ENCODE assay signal across 15 cellular contexts in the genomic region with DNA sequence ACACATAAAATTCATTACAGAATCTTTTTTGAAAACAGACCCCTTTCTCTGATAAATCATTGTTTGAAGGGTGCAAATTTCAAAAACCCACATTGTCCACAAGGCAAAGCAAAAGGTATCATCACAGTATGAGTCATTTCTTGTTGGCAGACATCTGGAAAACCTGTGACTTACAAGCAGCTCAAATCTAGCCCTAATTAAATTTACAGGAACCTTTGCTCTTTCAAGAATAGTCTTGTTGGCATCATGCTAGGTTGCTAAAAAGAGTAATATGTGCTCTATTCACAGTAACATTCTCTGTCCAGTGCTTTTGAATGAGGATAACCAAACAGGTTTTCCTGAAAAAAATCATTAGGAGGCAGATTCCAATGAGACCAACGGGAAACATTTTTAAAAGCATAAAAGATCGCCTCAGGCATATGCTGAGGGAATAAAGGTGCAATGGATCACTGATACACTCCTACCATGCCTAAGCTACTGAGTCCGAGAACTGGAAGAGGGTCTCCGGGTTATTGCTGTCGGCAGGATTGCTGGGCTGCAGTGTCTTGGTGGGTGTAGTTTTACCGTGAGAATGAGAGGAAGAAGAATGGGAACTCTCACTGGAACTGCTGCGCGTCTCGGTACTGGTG. TPM values are rescaled to one million over a fixed set of nuclear protein-coding genes. Genes with fewer than 3 reads are reported as not detected.
DNase-seq lines count a peak whose midpoint lies in the region; ATAC-seq and TF ChIP-seq lines count a peak whose summit lies in the region.
"Had no signal": no experiment of that assay in that cellular context is flagged by ENCODE, and none has a peak within 500 bp of the region (broad histone marks: within the 10 kb centered on the region; RNA-seq: fewer than 3 reads in every experiment).

No MANE protein-coding gene starts in this region.

- ATAC-seq in left lobe of liver, result no peak
- ATAC-seq: Panc1 had no signal

- peaks cover 9% of the 10 kb centered on the region for H3K36me3 Mint-ChIP-seq in MCF 10A (ENCODE audit: insufficient read depth, unreplicated experiment)

- H3K27ac ChIP-seq in breast epithelium (peak overlapping the region in 1 of 2 donors; percentile 77), skeletal muscle tissue (ENCODE audit: low read depth, low read length) (peak overlapping the region; percentile 70)
- H3K27ac ChIP-seq: HL-60, pancreas, tibial nerve had no signal

- intact Hi-C loops in MCF 10A (cut with micrococcal nuclease), result no loop called here
- intact Hi-C loops in breast epithelium (cut with DNase I; ENCODE audit: low total_unique reads), result no loop called here

- H3K4me3 ChIP-seq in breast epithelium, result no peak overlapping the region
- no peak overlapping the region for H3K4me3 ChIP-seq in skeletal muscle tissue (ENCODE audit: low read length in 3 of 3)
- H3K4me3 ChIP-seq: pancreas, tibial nerve had no signal

- peaks cover 14% of the 10 kb centered on the region for H3K4me1 Mint-ChIP-seq in MCF 10A (ENCODE audit: insufficient read depth, unreplicated experiment)

- BruUV-seq in MCF 10A (replicated peaks; lab: Mats Ljungman, UMichigan), result no TSS peak

- H3K9me3 Mint-ChIP-seq in MCF 10A (ENCODE audit: unreplicated experiment), result no peaks in the 10 kb centered on the region

- TF ChIP-seq CTCF in MCF 10A (IDR thresholded peaks at IDR 0.05; ENCODE audit: unreplicated experiment) (no peak), breast epithelium (IDR thresholded peaks at IDR 0.05) (no peak)

- no peaks in the 10 kb centered on the region for H3K9me3 ChIP-seq in breast epithelium
- H3K9me3 ChIP-seq in skeletal muscle tissue (ENCODE audit: control insufficient read depth in 3 of 3, low read length in 3 of 3), result no peaks in the 10 kb centered on the region
- H3K9me3 ChIP-seq: pancreas, tibial nerve had no signal

- no peak for TF ChIP-seq POLR2A in breast epithelium (IDR thresholded peaks at IDR 0.05)

- no peaks in the 10 kb centered on the region for H3K4me1 ChIP-seq in breast epithelium
- H3K4me1 ChIP-seq in skeletal muscle tissue (ENCODE audit: control insufficient read depth in 3 of 3, insufficient read depth in 3 of 3, low read length in 3 of 3), result peaks cover 6 to 7% (median 6%) of the 10 kb centered on the region in 3 donors
- H3K4me1 ChIP-seq: pancreas had no signal

- H3K4me3 Mint-ChIP-seq in MCF 10A (ENCODE audit: unreplicated experiment), result peak overlapping the region; percentile 33

- no peaks in the 10 kb centered on the region for H3K27me3 Mint-ChIP-seq in MCF 10A (ENCODE audit: insufficient read depth, unreplicated experiment)

- H3K36me3 ChIP-seq in breast epithelium, result no peaks in the 10 kb centered on the region
- peaks cover 0 to 14% (median 13%) of the 10 kb centered on the region in 3 donors for H3K36me3 ChIP-seq in skeletal muscle tissue (ENCODE audit: control insufficient read depth in 3 of 3, insufficient read depth in 3 of 3, low read length in 3 of 3)
- H3K36me3 ChIP-seq: pancreas had no signal

- H3K9ac ChIP-seq in skeletal muscle tissue (ENCODE audit: low read depth in 1 of 3, low read length in 3 of 3), result peak overlapping the region in 1 of 3 donors; percentile 16

- H3K27me3 ChIP-seq in breast epithelium (no peaks in the 10 kb centered on the region), skeletal muscle tissue (ENCODE audit: control insufficient read depth in 3 of 3, insufficient read depth in 3 of 3, low read length in 3 of 3) (no peaks in the 10 kb centered on the region)
- H3K27me3 ChIP-seq: pancreas, tibial nerve had no signal

- DNase-seq in MCF 10A (ENCODE audit: unreplicated experiment) (peak; percentile 84), breast epithelium (ENCODE audit: low spot score in 2 of 2) (no peak), RPMI7951 (ENCODE audit: low read depth) (peak; percentile 70), fibroblast of peridontal ligament (ENCODE audit: extremely low read depth) (peak; percentile 49), left lobe of liver (ENCODE audit: low spot score) (no peak), HEK293T (ENCODE audit: extremely low spot score) (no peak), RPMI8226 (no peak)
- DNase-seq: activated CD4-positive, CD25-positive, alpha-beta regulatory T cell treated with anti-CD3 and anti-CD28 coated beads, Interleukin-2, amount 50 U/mL, for 72 hours; effector CD8-positive, alpha-beta T cell; NCI-H1694; pancreas had no signal

- H3K27ac Mint-ChIP-seq in MCF 10A (ENCODE audit: low read depth, unreplicated experiment), result peak overlapping the region; percentile 85

- POLR2A ChIA-PET in MCF 10A (lab: Yijun Ruan, JAX), result interaction anchor here (0.6 to 2.1 kb wide), 9 partner anchors 11 to 543 kb away, joined by 3 to 16 read pairs (median 3); partner anchors contain the start of gene RPS6KA5
- POLR2A ChIA-PET in HEK293T (lab: Yijun Ruan, JAX), result no interaction called here

- CTCF ChIA-PET in MCF 10A (lab: Yijun Ruan, JAX), result interaction anchor here (0.6 to 0.8 kb wide), 2 partner anchors 113 to 913 kb away, joined by 4 read pairs; no protein-coding TSS in a partner anchor
- CTCF ChIA-PET in HEK293T (lab: Yijun Ruan, JAX), result interaction anchor here (0.6 kb wide), 1 partner anchor 229 kb away, joined by 3 read pairs; no protein-coding TSS in a partner anchor

TF ChIP-seq in HEK293T, 16 proteins besides CTCF, POLR2A, EP300 and RAD21:
- TF ChIP-seq FOXA1 (IDR thresholded peaks at IDR 0.05) (no peak), LEF1 (IDR thresholded peaks at IDR 0.05; ENCODE audit: borderline replicate concordance) (no peak), SP1 (IDR thresholded peaks at IDR 0.05) (no peak), NFRKB (IDR thresholded peaks at IDR 0.05) (no peak), HDGF (IDR thresholded peaks at IDR 0.05; ENCODE audit: borderline replicate concordance) (no peak), ZNF384 (IDR thresholded peaks at IDR 0.05) (no peak), ARNT (IDR thresholded peaks at IDR 0.05) (no peak), FOXK2 (IDR thresholded peaks at IDR 0.05) (no peak), CTBP1 (IDR thresholded peaks at IDR 0.05; ENCODE audit: borderline replicate concordance) (no peak), SUZ12 (IDR thresholded peaks at IDR 0.05) (no peak), FOXM1 (IDR thresholded peaks at IDR 0.05; ENCODE audit: borderline replicate concordance) (no peak), TARDBP (IDR thresholded peaks at IDR 0.05) (no peak), L3MBTL2 (conservative IDR thresholded peaks at IDR 0.05) (no peak), ELF4 (IDR thresholded peaks at IDR 0.05) (no peak), BHLHE40 (IDR thresholded peaks at IDR 0.05; ENCODE audit: borderline replicate concordance) (no peak)
- TF ChIP-seq, protein P1, sequence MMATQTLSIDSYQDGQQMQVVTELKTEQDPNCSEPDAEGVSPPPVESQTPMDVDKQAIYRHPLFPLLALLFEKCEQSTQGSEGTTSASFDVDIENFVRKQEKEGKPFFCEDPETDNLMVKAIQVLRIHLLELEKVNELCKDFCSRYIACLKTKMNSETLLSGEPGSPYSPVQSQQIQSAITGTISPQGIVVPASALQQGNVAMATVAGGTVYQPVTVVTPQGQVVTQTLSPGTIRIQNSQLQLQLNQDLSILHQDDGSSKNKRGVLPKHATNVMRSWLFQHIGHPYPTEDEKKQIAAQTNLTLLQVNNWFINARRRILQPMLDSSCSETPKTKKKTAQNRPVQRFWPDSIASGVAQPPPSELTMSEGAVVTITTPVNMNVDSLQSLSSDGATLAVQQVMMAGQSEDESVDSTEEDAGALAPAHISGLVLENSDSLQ (IDR thresholded peaks at IDR 0.05), result no peak

RNA-seq across cellular contexts. Expression of gene TTC7B, which starts 55.5 kb away (rescaled TPM):
- total RNA-seq in MCF 10A (2022) (31.1 and 52.8 TPM in 2 replicates), breast epithelium (10 to 100 TPM; 14.0 to 29.1 (median 22.0) TPM), skeletal muscle tissue (5.7 TPM), left lobe of liver (32.4 TPM)
- total RNA-seq in RPMI7951 (2014; rRNA removed; shearing (Covaris generic)), result 6.3 and 22.1 TPM in 2 replicates

Comparison
In these comparisons a context has a peak if more than half of its experiments do, and no peak if none do; other contexts are left out.
1. DNase-seq: peak in MCF 10A (single experiment), RPMI7951 (single experiment) and fibroblast of peridontal ligament (single experiment); none in breast epithelium (0 of 2), left lobe of liver (single experiment), HEK293T (single experiment) and RPMI8226 (single experiment).